8 cellular contexts compared by ENCODE assay signal in genomic region chr17:58666858-58667267, GRCh38. TPM values are rescaled to one million over a fixed set of nuclear protein-coding genes. Genes with fewer than 3 reads are reported as not detected.
DNase-seq lines count a peak whose midpoint lies in the region; TF ChIP-seq lines count a peak whose summit lies in the region.

No MANE protein-coding gene starts in this region.

- no peaks in the 10 kb centered on the region for H3K36me3 ChIP-seq in left ventricle myocardium inferior

- peak overlapping the region; percentile 62 to 88 for H3K4me3 Mint-ChIP-seq in CD14-positive monocyte

- peaks cover 16% of the 10 kb centered on the region for H3K4me1 Mint-ChIP-seq in CD14-positive monocyte

- peaks cover 4% of the 10 kb centered on the region for H3K27me3 ChIP-seq in left ventricle myocardium inferior (ENCODE audit: low read depth)

- H3K27ac ChIP-seq in left ventricle myocardium inferior (replicated peaks): peak overlapping the region; percentile 36

- H3K27me3 Mint-ChIP-seq in CD14-positive monocyte (ENCODE audit: low read depth in 3 of 3): peaks cover 5 to 14% (median 6%) of the 10 kb centered on the region in 3 donors

- intact Hi-C loops in CD14-positive monocyte (cut with micrococcal nuclease): no loop called here
- intact Hi-C loops in left ventricle myocardium inferior (cut with micrococcal nuclease): no loop called here

- H3K9me3 Mint-ChIP-seq in CD14-positive monocyte: no peaks in the 10 kb centered on the region

- peaks cover 0 to 3% of the 10 kb centered on the region in 2 donors for H3K36me3 Mint-ChIP-seq in CD14-positive monocyte

- DNase-seq in CD14-positive monocyte (ENCODE audit: low spot score): peak; percentile 94
- peak; percentile 94 for DNase-seq in NCI-H774 (lab: John Stamatoyannopoulos, UW)
- peak; percentile 15 for DNase-seq in activated naive CD4-positive, alpha-beta T cell treated with anti-CD3 and anti-CD28 coated beads, Interleukin-2, amount 50 U/mL, for 16 hours
- DNase-seq in left ventricle myocardium inferior: peak; percentile 66
- DNase-seq in stimulated activated CD4-positive, alpha-beta T cell treated with anti-CD3 and anti-CD28 coated beads, Interleukin-12 subunit alpha, Interleukin-12 subunit beta, amount 100 ng/mL, for 48 hours (ENCODE audit: low read depth in 2 of 3, low spot score in 1 of 3): peak in 2 of 3 donors; percentile 12 to 20
- no peak for DNase-seq in effector CD4-positive, alpha-beta T cell
- no peak for DNase-seq in A172 (ENCODE audit: low spot score)
- no peak for DNase-seq in COLO829 (ENCODE audit: low spot score)

- H3K4me3 ChIP-seq in left ventricle myocardium inferior: peak overlapping the region; percentile 36

- H3K27ac Mint-ChIP-seq in CD14-positive monocyte: peak overlapping the region; percentile 93 to 98 (median 96)

- H3K4me1 ChIP-seq in left ventricle myocardium inferior: no peaks in the 10 kb centered on the region

- H3K9me3 ChIP-seq in left ventricle myocardium inferior (replicated peaks): no peaks in the 10 kb centered on the region

- TF ChIP-seq CTCF in CD14-positive monocyte (IDR thresholded peaks at IDR 0.05) (no peak), left ventricle myocardium inferior (IDR thresholded peaks at IDR 0.05; ENCODE audit: borderline replicate concordance) (no peak)

RNA-seq across cellular contexts. Expression of gene TEX14, which starts 25.0 kb away (rescaled TPM):
- polyA plus RNA-seq in CD14-positive monocyte: not detected
- total RNA-seq in left ventricle myocardium inferior: 0.19 TPM
- total RNA-seq in A172 (2014; rRNA removed; shearing (Covaris generic)): 0.02 and 0.19 TPM in 2 replicates

RNA-seq across cellular contexts. Expression of gene RAD51C, which starts 25.5 kb away (rescaled TPM):
- 10 to 100 TPM; 13.1 to 14.5 TPM for polyA plus RNA-seq in CD14-positive monocyte
- total RNA-seq in left ventricle myocardium inferior: 37.6 TPM
- total RNA-seq in A172 (2014; rRNA removed; shearing (Covaris generic)): 61.2 and 79.4 TPM in 2 replicates

Comparison
In these comparisons a context has a peak if more than half of its experiments do, and no peak if none do; other contexts are left out.
1. DNase-seq: peak in CD14-positive monocyte (single experiment), NCI-H774 (single experiment), activated naive CD4-positive, alpha-beta T cell treated with anti-CD3 and anti-CD28 coated beads, Interleukin-2, amount 50 U/mL, for 16 hours (single experiment), left ventricle myocardium inferior (single experiment) and stimulated activated CD4-positive, alpha-beta T cell treated with anti-CD3 and anti-CD28 coated beads, Interleukin-12 subunit alpha, Interleukin-12 subunit beta, amount 100 ng/mL, for 48 hours (2 of 3); none in effector CD4-positive, alpha-beta T cell (single experiment), A172 (single experiment) and COLO829 (single experiment).